In genomic region chr19:13646758-13647157, GRCh38 we compare ENCODE assay signal across 18 cellular contexts.
"Had no signal": no experiment of that assay in that cellular context is flagged by ENCODE, and none has a peak within 500 bp of the region (broad histone marks: within the 10 kb centered on the region; RNA-seq: fewer than 3 reads in every experiment).

No MANE protein-coding gene starts in this region.

- H3K27me3 ChIP-seq: brain microvascular endothelial cell, esophagus squamous epithelium, left lung, thyroid gland had no signal

- DNase-seq: activated CD4-positive, alpha-beta T cell treated with anti-CD3 and anti-CD28 coated beads, Interleukin-2, amount 50 U/mL, for 1 hour; activated CD8-positive, alpha-beta memory T cell treated with anti-CD3 and anti-CD28 coated beads, Interleukin-2, amount 50 U/mL, for 4 hours; activated naive CD4-positive, alpha-beta T cell treated with anti-CD3 and anti-CD28 coated beads, Interleukin-2, amount 50 U/mL, for 16 hours; activated T-cell treated with anti-CD3 and anti-CD28 coated beads, Interleukin-2, amount 50 U/mL, for 4 hours; aorta; brain microvascular endothelial cell; effector memory CD4-positive, alpha-beta T cell; esophagus squamous epithelium; heart right ventricle; left lung; midbrain; occipital lobe; stimulated activated CD4-positive, alpha-beta T cell treated with anti-CD3 and anti-CD28 coated beads, Interleukin-12 subunit alpha, Interleukin-12 subunit beta, amount 100 ng/mL, for 4 hours; stimulated activated CD4-positive, alpha-beta T cell treated with anti-CD3 and anti-CD28 coated beads, Interleukin-1b, Interleukin-23, amount 100 ng/mL, for 48 hours; stimulated activated CD8-positive, alpha-beta memory T cell treated with anti-CD3 and anti-CD28 coated beads, Interleukin-4, amount 100 ng/mL, for 48 hours; stimulated activated naive CD4-positive, alpha-beta T cell; thyroid gland had no signal

- H3K36me3 ChIP-seq: brain microvascular endothelial cell, esophagus squamous epithelium, heart right ventricle, left lung, thyroid gland had no signal

- H3K9me3 ChIP-seq: esophagus squamous epithelium, left lung, thyroid gland had no signal

- H3K27ac ChIP-seq: brain microvascular endothelial cell, esophagus squamous epithelium, heart right ventricle, left lung, thyroid gland had no signal

- ATAC-seq: activated CD4-positive, CD25-positive, alpha-beta regulatory T cell treated with anti-CD3 and anti-CD28 coated beads, Interleukin-2, amount 50 U/mL, for 24 hours; activated T-cell treated with anti-CD3 and anti-CD28 coated beads, Interleukin-2, amount 50 U/mL, for 4 hours; heart right ventricle; left lung had no signal

- H3K4me3 ChIP-seq: esophagus squamous epithelium, heart right ventricle, left lung, thyroid gland had no signal

- H3K4me1 ChIP-seq: esophagus squamous epithelium, heart right ventricle, left lung, thyroid gland had no signal
